Comparison of ENCODE assay signal across 7 cellular contexts in the genomic region with DNA sequence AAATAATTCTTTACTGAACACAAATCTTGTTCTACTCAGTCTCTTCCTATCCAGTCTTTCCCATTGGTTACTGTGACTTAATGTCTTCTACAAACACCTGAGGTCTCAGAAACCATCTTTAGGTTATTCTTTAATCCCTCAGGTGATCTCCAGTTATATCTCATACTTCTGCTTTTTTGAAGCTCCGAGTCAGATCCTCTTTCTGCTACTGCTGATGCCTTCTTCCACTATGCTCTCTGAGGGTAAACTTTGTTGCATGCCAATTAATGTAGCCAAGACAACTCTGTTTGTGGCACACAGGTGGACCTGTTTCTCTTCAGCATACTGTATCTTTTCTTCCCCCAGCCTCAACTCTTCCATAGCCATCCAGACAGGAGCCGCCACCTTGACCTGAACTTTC.
"Had no signal": no experiment of that assay in that cellular context is flagged by ENCODE, and none has a peak within 500 bp of the region (broad histone marks: within the 10 kb centered on the region; RNA-seq: fewer than 3 reads in every experiment).

No MANE protein-coding gene starts in this region.

- H3K9ac ChIP-seq: GM23248 had no signal

- H3K27ac ChIP-seq: GM23248, HL-60 had no signal

- H2AFZ ChIP-seq: GM23248 had no signal

- H3K4me1 Mint-ChIP-seq: H9 had no signal

- DNase-seq: GM23248, H9, HCEC 1CT, IMR-90, KG1 had no signal

- H3K4me3 Mint-ChIP-seq: H9 had no signal

- ATAC-seq: K562 had no signal

- H3K4me3 ChIP-seq: GM23248, K562 had no signal

- H3K27ac Mint-ChIP-seq: H9 had no signal
